ENCODE assay signal across 13 cellular contexts in genomic region chr6:28357036-28357435, GRCh38. TPM values are rescaled to one million over a fixed set of nuclear protein-coding genes. Genes with fewer than 3 reads are reported as not detected.
DNase-seq lines count a peak whose midpoint lies in the region; ATAC-seq and TF ChIP-seq lines count a peak whose summit lies in the region.
"Had no signal": no experiment of that assay in that cellular context is flagged by ENCODE, and none has a peak within 500 bp of the region (broad histone marks: within the 10 kb centered on the region; RNA-seq: fewer than 3 reads in every experiment).

No MANE protein-coding gene starts in this region.

- H3K9me3 ChIP-seq in osteoblast (ENCODE audit: low read depth, low read length) (no peaks in the 10 kb centered on the region), mucosa of descending colon (no peaks in the 10 kb centered on the region)
- H3K9me3 ChIP-seq: BE2C had no signal

- peak overlapping the region; percentile 97 for H3K27ac Mint-ChIP-seq in GM23338
- peak overlapping the region in 1 of 2 donors; percentile 46 for H3K27ac Mint-ChIP-seq in stimulated activated naive CD8-positive, alpha-beta T cell treated with anti-CD3 and anti-CD28 coated beads, Interleukin-15, amount 100 ng/mL, for 72 hours
- H3K27ac Mint-ChIP-seq: T-cell had no signal

- no peak overlapping the region for H3K4me3 ChIP-seq in GM23338
- H3K4me3 ChIP-seq in epithelial cell of esophagus (ENCODE audit: low read length): no peak overlapping the region
- no peak overlapping the region for H3K4me3 ChIP-seq in osteoblast (ENCODE audit: insufficient read depth, low read length)
- H3K4me3 ChIP-seq in mucosa of descending colon: no peak overlapping the region

- TF ChIP-seq CTCF in GM23338 (conservative IDR thresholded peaks at IDR 0.05; ENCODE audit: low read depth in 2 of 2) (no peak), epithelial cell of esophagus (IDR thresholded peaks at IDR 0.05; ENCODE audit: insufficient read depth, low read depth, low read length, missing control alignments) (no peak), osteoblast (IDR thresholded peaks at IDR 0.05; ENCODE audit: extremely low read depth, low read depth, low read length) (no peak), mucosa of descending colon (IDR thresholded peaks at IDR 0.05) (no peak)

- no peaks in the 10 kb centered on the region; the same call in 1 of the 2 replicates for H4K20me1 ChIP-seq in GM23338 (replicated peaks; ENCODE audit: insufficient read depth)
- peaks cover 4% of the 10 kb centered on the region for H4K20me1 ChIP-seq in osteoblast (ENCODE audit: insufficient read depth, low read length)

- ATAC-seq in GM23338 (no peak), mucosa of descending colon (no peak)
- no peak for ATAC-seq in stimulated activated naive CD8-positive, alpha-beta T cell treated with anti-CD3 and anti-CD28 coated beads, Interleukin-15, amount 100 ng/mL, for 72 hours

- no peak overlapping the region for H3K4me3 Mint-ChIP-seq in GM23338
- H3K4me3 Mint-ChIP-seq in stimulated activated naive CD8-positive, alpha-beta T cell treated with anti-CD3 and anti-CD28 coated beads, Interleukin-15, amount 100 ng/mL, for 72 hours: no peak overlapping the region

- H3F3A ChIP-seq in GM23338 (replicated peaks; ENCODE audit: low read depth): no peaks in the 10 kb centered on the region

- H3K79me2 ChIP-seq in GM23338 (replicated peaks; ENCODE audit: insufficient read depth) (peaks cover 30% of the 10 kb centered on the region), osteoblast (ENCODE audit: insufficient read depth, low read length) (peaks cover 34% of the 10 kb centered on the region)

- intact Hi-C loops in mucosa of descending colon (cut with DNase I, micrococcal nuclease): loop anchor here (10.0 kb wide), 1 partner anchor 222 kb away; no protein-coding TSS in a partner anchor

- peaks cover 39% of the 10 kb centered on the region for H3K36me3 Mint-ChIP-seq in GM23338 (ENCODE audit: low read depth)

- DNase-seq in GM23338 (ENCODE audit: low spot score) (peak; percentile 19), SHP77 treated with DMSO at 0.1 percent for 48 hours (lab: John Stamatoyannopoulos, UW) (peak; percentile 45), epithelial cell of esophagus (ENCODE audit: low read depth) (peak; percentile 71), osteoblast (ENCODE audit: insufficient read length, low spot score, missing footprints) (no peak), NCI-H1105 (lab: John Stamatoyannopoulos, UW) (no peak), mucosa of descending colon (no peak)
- DNase-seq in stimulated activated naive CD8-positive, alpha-beta T cell treated with anti-CD3 and anti-CD28 coated beads, Interleukin-15, amount 100 ng/mL, for 72 hours: no peak
- no peak for DNase-seq in activated naive CD4-positive, alpha-beta T cell (lab: John Stamatoyannopoulos, UW)
- DNase-seq: activated CD4-positive, CD25-positive, alpha-beta regulatory T cell treated with anti-CD3 and anti-CD28 coated beads, Interleukin-2, amount 50 U/mL, for 72 hours; activated CD8-positive, alpha-beta memory T cell treated with anti-CD3 and anti-CD28 coated beads, Interleukin-2, amount 50 U/mL, for 4 hours; BE2C; NCI-H446 treated with DMSO at 0.1 percent for 48 hours; T-cell had no signal

- H3K9me3 Mint-ChIP-seq in GM23338: peaks cover 20% of the 10 kb centered on the region; the same call in 2 of the 3 replicates
- no peaks in the 10 kb centered on the region for H3K9me3 Mint-ChIP-seq in stimulated activated naive CD8-positive, alpha-beta T cell treated with anti-CD3 and anti-CD28 coated beads, Interleukin-15, amount 100 ng/mL, for 72 hours
- H3K9me3 Mint-ChIP-seq: T-cell had no signal

- H3K4me1 ChIP-seq in GM23338 (ENCODE audit: insufficient read depth): peaks cover 4% of the 10 kb centered on the region; the same call in 1 of the 2 replicates
- peaks cover 18% of the 10 kb centered on the region for H3K4me1 ChIP-seq in osteoblast (ENCODE audit: insufficient read depth, low read length)
- H3K4me1 ChIP-seq in mucosa of descending colon (ENCODE audit: low read depth): peaks cover 16% of the 10 kb centered on the region
- H3K4me1 ChIP-seq: BE2C had no signal

- no peak overlapping the region for H2AFZ ChIP-seq in GM23338
- H2AFZ ChIP-seq in osteoblast (ENCODE audit: low read length): no peak overlapping the region

- H3K27me3 Mint-ChIP-seq in GM23338 (ENCODE audit: insufficient read depth, low read depth, poor library complexity): peaks cover 6% of the 10 kb centered on the region
- no peaks in the 10 kb centered on the region for H3K27me3 Mint-ChIP-seq in stimulated activated naive CD8-positive, alpha-beta T cell treated with anti-CD3 and anti-CD28 coated beads, Interleukin-15, amount 100 ng/mL, for 72 hours
- H3K27me3 Mint-ChIP-seq: T-cell had no signal

- peaks cover 12% of the 10 kb centered on the region for H3K4me1 Mint-ChIP-seq in GM23338
- H3K4me1 Mint-ChIP-seq in stimulated activated naive CD8-positive, alpha-beta T cell treated with anti-CD3 and anti-CD28 coated beads, Interleukin-15, amount 100 ng/mL, for 72 hours: peaks cover 29% of the 10 kb centered on the region

- H3K27me3 ChIP-seq in GM23338 (ENCODE audit: insufficient read depth): no peaks in the 10 kb centered on the region
- no peaks in the 10 kb centered on the region for H3K27me3 ChIP-seq in osteoblast (ENCODE audit: insufficient read depth, low read length)
- H3K27me3 ChIP-seq: BE2C had no signal

- H3K9me2 ChIP-seq in GM23338 (ENCODE audit: insufficient read depth): no peaks in the 10 kb centered on the region

- H3K4me2 ChIP-seq in GM23338: no peak overlapping the region
- H3K4me2 ChIP-seq in osteoblast (ENCODE audit: insufficient read depth, low read length): no peak overlapping the region

- H3K36me3 ChIP-seq in GM23338 (ENCODE audit: insufficient read depth) (no peaks in the 10 kb centered on the region; the same call in 1 of the 2 replicates), osteoblast (ENCODE audit: insufficient read depth, low read length) (peaks cover 3% of the 10 kb centered on the region), mucosa of descending colon (ENCODE audit: low read depth) (no peaks in the 10 kb centered on the region)
- H3K36me3 ChIP-seq: BE2C had no signal

- H3K27ac ChIP-seq in GM23338 (ENCODE audit: low read depth) (no peak overlapping the region), osteoblast (ENCODE audit: low read depth, low read length) (peak overlapping the region; percentile 80)

TF ChIP-seq in GM23338, 12 proteins besides CTCF, POLR2A, EP300 and RAD21:
- TF ChIP-seq ZNF331 (CRISPR knock-in tag; IDR thresholded peaks at IDR 0.05; ENCODE audit: low read depth): no peak

RNA-seq across cellular contexts. Expression of gene ZKSCAN3, which starts 7.3 kb away (rescaled TPM):
- 4.3 and 7.6 TPM in 2 replicates for total RNA-seq in GM23338 (2014; rRNA removed; shearing (Covaris generic))
- 2.8 and 3.0 TPM in 2 replicates for polyA plus RNA-seq in GM23338 (2016; fragmentation: Nextera tagmentation; extraction: Ambion mirVana)
- 2.9 and 3.5 TPM in 2 replicates for total RNA-seq in osteoblast
- 10 to 100 TPM in 1 of 3 donors, 1 to 10 TPM in 2; 5.2 to 12.8 (median 6.1) TPM for total RNA-seq in mucosa of descending colon

RNA-seq across cellular contexts. Expression of gene ZSCAN31, which starts 21.1 kb away (rescaled TPM):
- 4.7 and 12.1 TPM in 2 replicates for total RNA-seq in GM23338 (2014; rRNA removed; shearing (Covaris generic))
- polyA plus RNA-seq in GM23338 (2016; fragmentation: Nextera tagmentation; extraction: Ambion mirVana): 2.8 and 3.1 TPM in 2 replicates
- total RNA-seq in osteoblast (16.5 and 19.9 TPM in 2 replicates), mucosa of descending colon (10 to 100 TPM in 1 of 3 donors, 1 to 10 TPM in 2; 6.3 to 20.5 (median 8.7) TPM)

RNA-seq across cellular contexts. Expression of gene ZSCAN12, which starts 42.5 kb away (rescaled TPM):
- 5.7 and 7.3 TPM in 2 replicates for total RNA-seq in GM23338 (2014; rRNA removed; shearing (Covaris generic))
- polyA plus RNA-seq in GM23338 (2016; fragmentation: Nextera tagmentation; extraction: Ambion mirVana): 1.9 and 2.0 TPM in 2 replicates
- total RNA-seq in osteoblast: 8.3 and 10.1 TPM in 2 replicates
- 1 to 10 TPM; 4.3 to 6.9 (median 5.0) TPM for total RNA-seq in mucosa of descending colon

Comparison
In these comparisons a context has a peak if more than half of its experiments do, and no peak if none do; other contexts are left out.
1. DNase-seq: peak in GM23338 (single experiment), SHP77 treated with DMSO at 0.1 percent for 48 hours (single experiment) and epithelial cell of esophagus (single experiment); none in osteoblast (single experiment), NCI-H1105 (single experiment), stimulated activated naive CD8-positive, alpha-beta T cell treated with anti-CD3 and anti-CD28 coated beads, Interleukin-15, amount 100 ng/mL, for 72 hours (0 of 2), activated naive CD4-positive, alpha-beta T cell (0 of 4) and mucosa of descending colon (0 of 3).